Comparison of ENCODE assay signal across 9 cellular contexts in the genomic region with DNA sequence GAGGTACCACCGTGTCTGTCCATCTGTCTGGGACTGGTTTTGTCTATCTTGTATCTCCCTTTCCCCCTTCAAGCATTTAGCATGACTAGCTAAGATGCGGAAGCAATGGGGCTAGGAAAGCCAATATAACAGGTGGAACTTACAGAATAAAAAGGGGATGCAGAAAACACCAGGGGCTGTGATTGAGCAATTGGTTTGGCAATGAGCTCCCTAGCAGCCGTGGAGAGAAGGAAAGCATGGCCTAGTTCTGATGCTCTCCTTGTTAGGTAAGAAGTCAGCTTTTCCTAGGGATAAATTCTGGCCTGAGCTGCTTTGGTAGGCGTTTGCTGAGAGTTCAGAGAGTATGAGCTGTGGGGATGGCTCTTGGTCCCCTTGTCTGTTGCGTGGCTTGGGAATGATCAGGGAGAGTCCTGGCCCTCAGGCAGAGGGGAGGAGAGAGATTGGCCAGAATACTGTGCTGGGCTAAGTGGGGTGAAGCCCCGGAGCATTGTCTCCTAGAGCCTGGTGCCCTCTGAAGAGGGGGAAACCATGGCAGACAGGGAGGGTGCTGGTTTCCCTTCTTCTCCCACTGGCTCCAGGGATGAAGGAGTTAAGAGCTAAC. TPM values are rescaled to one million over a fixed set of nuclear protein-coding genes. Genes with fewer than 3 reads are reported as not detected.
DNase-seq lines count a peak whose midpoint lies in the region; ATAC-seq and TF ChIP-seq lines count a peak whose summit lies in the region.
"Had no signal": no experiment of that assay in that cellular context is flagged by ENCODE, and none has a peak within 500 bp of the region (broad histone marks: within the 10 kb centered on the region; RNA-seq: fewer than 3 reads in every experiment).

No MANE protein-coding gene starts in this region.

- H3K4me3 Mint-ChIP-seq in brain: peak overlapping the region; percentile 83 to 90 (median 86)

- no peaks in the 10 kb centered on the region for H3K9me3 ChIP-seq in HUES48 (ENCODE audit: control insufficient read depth, insufficient read depth, low read length)
- no peaks in the 10 kb centered on the region for H3K9me3 ChIP-seq in muscle layer of colon (ENCODE audit: low read length)

- H3K36me3 ChIP-seq in HUES48 (ENCODE audit: control insufficient read depth, insufficient read depth, low read length) (peaks cover 66% of the 10 kb centered on the region), muscle layer of colon (ENCODE audit: insufficient read depth, low read length) (peaks cover 45% of the 10 kb centered on the region)

- peak overlapping the region; percentile 85 for H3K27ac ChIP-seq in HUES48 (ENCODE audit: low read depth, low read length)
- no peak overlapping the region for H3K27ac ChIP-seq in muscle layer of colon (ENCODE audit: low read depth, low read length)

- ATAC-seq in HG02642 (IDR thresholded peaks at IDR 0.05; ENCODE audit: poor library complexity, unreplicated experiment): no peak

- peaks cover 10% of the 10 kb centered on the region for H3K27me3 Mint-ChIP-seq in brain

- TF ChIP-seq CTCF in AG04449 (IDR thresholded peaks at IDR 0.05; ENCODE audit: insufficient read depth, low read length, missing control alignments): no peak
- no peak for TF ChIP-seq CTCF in brain (conservative IDR thresholded peaks at IDR 0.05)

- DNase-seq in AG04449 (ENCODE audit: low read depth, low spot score) (no peak), cerebellum (ENCODE audit: low spot score) (no peak), NCI-H2029 treated with DMSO at 0.1 percent for 48 hours (lab: John Stamatoyannopoulos, UW) (no peak), iPS-NIHi7 (ENCODE audit: extremely low spot score) (no peak)
- DNase-seq: NCI-H1694 treated with DMSO at 0.1 percent for 48 hours had no signal

- peaks cover 52% of the 10 kb centered on the region for H3K4me1 Mint-ChIP-seq in brain

- no peaks in the 10 kb centered on the region for H3K9me3 Mint-ChIP-seq in brain

- H3K4me1 ChIP-seq in HUES48 (ENCODE audit: control insufficient read depth, insufficient read depth, low read length): peaks cover 28% of the 10 kb centered on the region
- peaks cover 45% of the 10 kb centered on the region for H3K4me1 ChIP-seq in muscle layer of colon (ENCODE audit: insufficient read depth, low read length)

- no peak overlapping the region for H3K9ac ChIP-seq in HUES48 (ENCODE audit: low read depth, low read length)
- no peak overlapping the region for H3K9ac ChIP-seq in muscle layer of colon (ENCODE audit: low read length)

- peaks cover 38% of the 10 kb centered on the region for H3K36me3 Mint-ChIP-seq in brain

- peak overlapping the region; percentile 28 to 95 (median 85) for H3K27ac Mint-ChIP-seq in brain

- H3K27me3 ChIP-seq in HUES48 (ENCODE audit: control insufficient read depth, insufficient read depth, low read length): no peaks in the 10 kb centered on the region
- no peaks in the 10 kb centered on the region for H3K27me3 ChIP-seq in muscle layer of colon (ENCODE audit: control insufficient read depth in 1 of 2, insufficient read depth in 2 of 2, low read length in 2 of 2)

- POLR2A ChIA-PET in AG04449 (lab: Yijun Ruan, JAX): interaction anchor here (0.9 to 2.9 kb wide), 3 partner anchors 10 to 16 kb away, joined by 7 to 39 read pairs (median 27); a partner anchor contains a TSS

- H3K4me3 ChIP-seq in AG04449 (ENCODE audit: low read depth, low read length): peak overlapping the region; percentile 72
- H3K4me3 ChIP-seq in HUES48 (ENCODE audit: low read depth, low read length): peak overlapping the region; percentile 96
- H3K4me3 ChIP-seq in muscle layer of colon (ENCODE audit: low read depth in 1 of 2, low read length in 2 of 2): peak overlapping the region; percentile 60 to 82

- CTCF ChIA-PET in AG04449 (lab: Yijun Ruan, JAX): interaction anchor here (0.8 to 31.1 kb wide), 23 partner anchors 10 to 138 kb away, joined by 3 to 1100 read pairs (median 6); a partner anchor contains a TSS

RNA-seq across cellular contexts. Expression of a gene that starts 7.1 kb away (rescaled TPM):
- 7.1 TPM for polyA plus RNA-seq in brain (ENCODE audit: insufficient read depth, low read depth, low replicate concordance)
- total RNA-seq in cerebellum: 3.8 TPM

RNA-seq across cellular contexts. Expression of a gene that starts 17.4 kb away (rescaled TPM):
- 8.9 TPM for polyA plus RNA-seq in brain (ENCODE audit: insufficient read depth, low read depth, low replicate concordance)
- 16.5 TPM for total RNA-seq in cerebellum

RNA-seq across cellular contexts. Expression of a gene that starts 47.7 kb away (rescaled TPM):
- polyA plus RNA-seq in brain (ENCODE audit: insufficient read depth, low read depth, low replicate concordance): 0.31 TPM
- not detected for total RNA-seq in cerebellum
